8 cellular contexts compared by ENCODE assay signal in the genomic region with DNA sequence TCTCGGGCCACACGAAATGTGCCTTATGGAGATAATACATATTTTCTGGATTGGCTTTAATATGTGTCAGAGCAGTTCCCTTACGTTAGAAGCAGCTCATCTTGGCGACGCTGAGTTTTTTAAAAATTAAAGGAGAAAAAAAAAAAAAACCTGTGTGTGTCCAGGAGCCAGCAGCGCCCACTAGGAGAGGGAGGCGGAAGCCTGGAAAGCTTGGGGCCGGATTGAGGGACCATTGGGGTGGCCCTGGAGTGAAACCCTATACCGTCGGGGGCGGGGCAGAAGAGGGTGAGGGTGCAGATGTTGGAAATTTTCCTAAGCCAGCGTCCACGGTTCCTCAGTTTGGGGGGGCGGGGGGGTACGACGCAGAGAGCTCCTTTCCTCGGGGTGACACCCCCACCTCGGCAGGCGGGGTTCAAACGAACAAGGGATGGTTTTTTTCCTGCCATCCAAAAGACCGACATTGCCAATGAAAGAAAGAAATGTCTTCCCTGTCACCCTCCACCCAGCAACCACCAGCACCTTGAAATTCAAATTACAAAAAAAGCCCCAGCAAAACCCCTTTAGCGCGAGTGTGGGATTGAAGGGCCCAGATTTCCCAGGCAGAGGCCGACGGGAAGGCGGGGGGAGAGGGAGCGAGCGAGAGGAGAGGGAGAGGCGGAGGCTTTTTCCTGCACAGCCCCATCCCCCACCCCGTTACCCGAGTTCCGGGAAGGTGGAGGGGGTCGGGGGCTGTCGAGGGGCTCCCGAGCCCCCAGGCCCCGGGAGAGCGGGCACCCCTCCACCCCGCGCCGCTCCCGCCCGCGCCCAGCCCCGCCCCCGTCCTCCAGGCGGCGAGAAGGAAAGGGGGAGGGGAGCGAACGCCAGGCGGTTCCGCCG. TPM values are rescaled to one million over a fixed set of nuclear protein-coding genes. Genes with fewer than 3 reads are reported as not detected.
A peak's percentile ranks its signal among the peaks of the same experiment; 100 is the strongest.
DNase-seq lines count a peak whose midpoint lies in the region; ATAC-seq and TF ChIP-seq lines count a peak whose summit lies in the region.

No MANE protein-coding gene starts in this region.

- DNase-seq in activated T-cell treated with anti-CD3 and anti-CD28 coated beads, Interleukin-2, amount 50 U/mL, for 4 hours = no peak
- DNase-seq in activated T-cell treated with anti-CD3 and anti-CD28 coated beads, Interleukin-2, amount 50 U/mL, for 1 hour = no peak
- peak; percentile 23 for DNase-seq in NCI-H2107 treated with DMSO at 0.1 percent for 48 hours (lab: John Stamatoyannopoulos, UW; ENCODE audit: unreplicated experiment)
- no peak for DNase-seq in activated naive CD8-positive, alpha-beta T cell treated with anti-CD3 and anti-CD28 coated beads for 36 hours
- peak; percentile 68 for DNase-seq in glomerular visceral epithelial cell (ENCODE audit: extremely low spot score)

- peaks cover 0 to 5% of the 10 kb centered on the region in 2 experiments for H3K4me1 ChIP-seq in neutrophil (ENCODE audit: control insufficient read depth in 1 of 2, insufficient read depth in 1 of 2, low read depth in 1 of 2, low read length in 1 of 2)

- no peak overlapping the region for H3K27ac ChIP-seq in neutrophil

- peaks cover 3% of the 10 kb centered on the region for H3K27me3 Mint-ChIP-seq in activated T-cell treated with anti-CD3 and anti-CD28 coated beads, Interleukin-2, amount 50 U/mL, for 4 hours (ENCODE audit: low read depth)
- peaks cover 9% of the 10 kb centered on the region for H3K27me3 Mint-ChIP-seq in activated naive CD8-positive, alpha-beta T cell treated with anti-CD3 and anti-CD28 coated beads for 36 hours

- H3K27me3 ChIP-seq in neutrophil = peaks cover 55% of the 10 kb centered on the region

- TF ChIP-seq CTCF in neutrophil (IDR thresholded peaks at IDR 0.05) = no peak

- peak overlapping the region; percentile 78 for H3K4me3 Mint-ChIP-seq in activated T-cell treated with anti-CD3 and anti-CD28 coated beads, Interleukin-2, amount 50 U/mL, for 4 hours
- H3K4me3 Mint-ChIP-seq in activated naive CD8-positive, alpha-beta T cell treated with anti-CD3 and anti-CD28 coated beads for 36 hours = peak overlapping the region; percentile 78

- H3K4me1 Mint-ChIP-seq in activated T-cell treated with anti-CD3 and anti-CD28 coated beads, Interleukin-2, amount 50 U/mL, for 4 hours (ENCODE audit: low read depth) = peaks cover 8% of the 10 kb centered on the region
- H3K4me1 Mint-ChIP-seq in activated naive CD8-positive, alpha-beta T cell treated with anti-CD3 and anti-CD28 coated beads for 36 hours = no peaks in the 10 kb centered on the region

- no peaks in the 10 kb centered on the region for H3K36me3 ChIP-seq in neutrophil

- H3K36me3 Mint-ChIP-seq in activated T-cell treated with anti-CD3 and anti-CD28 coated beads, Interleukin-2, amount 50 U/mL, for 4 hours (ENCODE audit: insufficient read depth) = no peaks in the 10 kb centered on the region
- no peaks in the 10 kb centered on the region for H3K36me3 Mint-ChIP-seq in activated naive CD8-positive, alpha-beta T cell treated with anti-CD3 and anti-CD28 coated beads for 36 hours

- ATAC-seq in activated T-cell treated with anti-CD3 and anti-CD28 coated beads, Interleukin-2, amount 50 U/mL, for 4 hours = peak; percentile 35 to 55
- ATAC-seq in HG03565 (IDR thresholded peaks at IDR 0.05; ENCODE audit: unreplicated experiment) (no peak), HG03097 (IDR thresholded peaks at IDR 0.05; ENCODE audit: low FRiP score, unreplicated experiment) (no peak)

- no peak overlapping the region for H3K27ac Mint-ChIP-seq in activated naive CD8-positive, alpha-beta T cell treated with anti-CD3 and anti-CD28 coated beads for 36 hours

- no peaks in the 10 kb centered on the region for H3K9me3 ChIP-seq in neutrophil

- H3K9me3 Mint-ChIP-seq in activated T-cell treated with anti-CD3 and anti-CD28 coated beads, Interleukin-2, amount 50 U/mL, for 4 hours = no peaks in the 10 kb centered on the region
- H3K9me3 Mint-ChIP-seq in activated naive CD8-positive, alpha-beta T cell treated with anti-CD3 and anti-CD28 coated beads for 36 hours = no peaks in the 10 kb centered on the region

- peak overlapping the region; percentile 50 to 62 for H3K4me3 ChIP-seq in neutrophil (ENCODE audit: low read depth in 1 of 2, low read length in 1 of 2)

RNA-seq across cellular contexts. Expression of gene SMARCA1, which starts 0.9 kb away (rescaled TPM):
- total RNA-seq in activated T-cell treated with anti-CD3 and anti-CD28 coated beads, Interleukin-2, amount 50 U/mL, for 4 hours = under 1 TPM; 0.28 to 0.45 (median 0.38) TPM
- under 1 TPM; 0.40 to 0.47 TPM for total RNA-seq in activated naive CD8-positive, alpha-beta T cell treated with anti-CD3 and anti-CD28 coated beads for 36 hours

RNA-seq across cellular contexts. Expression of gene OCRL, which starts 17.6 kb away (rescaled TPM):
- 1 to 10 TPM; 2.8 to 3.0 (median 3.0) TPM for total RNA-seq in activated T-cell treated with anti-CD3 and anti-CD28 coated beads, Interleukin-2, amount 50 U/mL, for 4 hours
- 1 to 10 TPM; 3.9 to 4.0 TPM for total RNA-seq in activated naive CD8-positive, alpha-beta T cell treated with anti-CD3 and anti-CD28 coated beads for 36 hours

Comparison
In these comparisons a context has a peak if more than half of its experiments do, and no peak if none do; other contexts are left out.
1. ATAC-seq: peak in activated T-cell treated with anti-CD3 and anti-CD28 coated beads, Interleukin-2, amount 50 U/mL, for 4 hours (2 of 2); none in HG03565 (single experiment) and HG03097 (single experiment).
2. DNase-seq: peak in NCI-H2107 treated with DMSO at 0.1 percent for 48 hours (single experiment) and glomerular visceral epithelial cell (single experiment); none in activated T-cell treated with anti-CD3 and anti-CD28 coated beads, Interleukin-2, amount 50 U/mL, for 4 hours (single experiment), activated T-cell treated with anti-CD3 and anti-CD28 coated beads, Interleukin-2, amount 50 U/mL, for 1 hour (single experiment) and activated naive CD8-positive, alpha-beta T cell treated with anti-CD3 and anti-CD28 coated beads for 36 hours (single experiment).